ENCODE assay signal across 18 cellular contexts in genomic region chrX:131331152-131331551, GRCh38. TPM values are rescaled to one million over a fixed set of nuclear protein-coding genes. Genes with fewer than 3 reads are reported as not detected.
"Had no signal": no experiment of that assay in that cellular context is flagged by ENCODE, and none has a peak within 500 bp of the region (broad histone marks: within the 10 kb centered on the region; RNA-seq: fewer than 3 reads in every experiment).

No MANE protein-coding gene starts in this region.

- DNase-seq: activated CD4-positive, alpha-beta T cell treated with anti-CD3 and anti-CD28 coated beads, Interleukin-2, amount 10 ng/mL, durations not matched to agents 7 days and 5 days; activated CD8-positive, alpha-beta memory T cell treated with anti-CD3 and anti-CD28 coated beads, Interleukin-2, amount 50 U/mL, for 48 hours; activated gamma-delta T cell; activated T-cell treated with anti-CD3 and anti-CD28 coated beads, Interleukin-2, amount 50 U/mL, for 72 hours; amniotic stem cell; cortex of kidney; effector CD4-positive, alpha-beta T cell; foreskin fibroblast; right cardiac atrium; small intestine; stimulated activated CD4-positive, alpha-beta T cell treated with anti-CD3 and anti-CD28 coated beads, Interleukin-4, amount 100 ng/mL, for 24 hours; stimulated activated naive CD4-positive, alpha-beta T cell; uterus had no signal

- H3K27me3 ChIP-seq: tibial nerve, uterus had no signal

- H3K4me3 Mint-ChIP-seq: activated CD4-positive, alpha-beta T cell treated with anti-CD3 and anti-CD28 coated beads, Interleukin-2, amount 10 ng/mL, durations not matched to agents 7 days and 5 days; activated naive CD8-positive, alpha-beta T cell; activated T-cell treated with anti-CD3 and anti-CD28 coated beads, Interleukin-2, amount 50 U/mL, for 72 hours; brain had no signal

- H3K4me1 ChIP-seq: prostate gland, tibial nerve, uterus had no signal

- H3K9me3 Mint-ChIP-seq: activated CD4-positive, alpha-beta T cell treated with anti-CD3 and anti-CD28 coated beads, Interleukin-2, amount 10 ng/mL, durations not matched to agents 7 days and 5 days had no signal

- H3K36me3 ChIP-seq: prostate gland, tibial nerve, uterus had no signal

- H3K4me3 ChIP-seq: prostate gland, tibial nerve, uterus had no signal

- H3K27me3 Mint-ChIP-seq: activated CD4-positive, alpha-beta T cell treated with anti-CD3 and anti-CD28 coated beads, Interleukin-2, amount 10 ng/mL, durations not matched to agents 7 days and 5 days; activated naive CD8-positive, alpha-beta T cell; brain had no signal

- H3K4me1 Mint-ChIP-seq: activated CD4-positive, alpha-beta T cell treated with anti-CD3 and anti-CD28 coated beads, Interleukin-2, amount 10 ng/mL, durations not matched to agents 7 days and 5 days; brain had no signal

- H3K9me3 ChIP-seq: prostate gland, tibial nerve, uterus had no signal

- H3K27ac Mint-ChIP-seq: activated CD4-positive, alpha-beta T cell treated with anti-CD3 and anti-CD28 coated beads, Interleukin-2, amount 10 ng/mL, durations not matched to agents 7 days and 5 days; activated naive CD8-positive, alpha-beta T cell; activated T-cell treated with anti-CD3 and anti-CD28 coated beads, Interleukin-2, amount 50 U/mL, for 72 hours; brain had no signal

- H3K27ac ChIP-seq: prostate gland, tibial nerve, uterus had no signal

- H3K36me3 Mint-ChIP-seq: activated naive CD8-positive, alpha-beta T cell had no signal

- ATAC-seq: activated T-cell treated with anti-CD3 and anti-CD28 coated beads, Interleukin-2, amount 50 U/mL, for 72 hours; right cardiac atrium had no signal

RNA-seq across cellular contexts. Expression of gene IGSF1, which starts 42.0 kb away (rescaled TPM):
- total RNA-seq: activated CD4-positive, alpha-beta T cell treated with anti-CD3 and anti-CD28 coated beads, Interleukin-2, amount 10 ng/mL, durations not matched to agents 7 days and 5 days; activated T-cell treated with anti-CD3 and anti-CD28 coated beads, Interleukin-2, amount 50 U/mL, for 72 hours; endothelial cell of umbilical vein had no signal
- polyA plus RNA-seq: endothelial cell of umbilical vein had no signal
